Comparison of ENCODE assay signal across 8 cellular contexts in genomic region chr19:36014029-36014924, GRCh38. TPM values are rescaled to one million over a fixed set of nuclear protein-coding genes. Genes with fewer than 3 reads are reported as not detected.
A peak's percentile ranks its signal among the peaks of the same experiment; 100 is the strongest.
DNase-seq lines count a peak whose midpoint lies in the region; ATAC-seq, FAIRE-seq and TF ChIP-seq lines count a peak whose summit lies in the region.

Gene ALKBH6 (minus strand): TSS chr19:36014213. CDS start chr19:36013397, 816 bp downstream.

- H3K36me3 ChIP-seq in pancreas (no peaks in the 10 kb centered on the region), tibial artery (peaks cover 0 to 37% (median 21%) of the 10 kb centered on the region in 3 donors)

- H3K27me3 ChIP-seq in pancreas (no peaks in the 10 kb centered on the region), tibial artery (no peaks in the 10 kb centered on the region)

- FAIRE-seq in pancreas (lab: Jason Lieb, UNC): peak; percentile 98

- H3K4me1 ChIP-seq in pancreas: peaks cover 0 to 4% (median 0%) of the 10 kb centered on the region in 3 donors
- peaks cover 0 to 28% (median 19%) of the 10 kb centered on the region in 4 donors for H3K4me1 ChIP-seq in tibial artery

- H3K4me3 ChIP-seq in GM12864 (ENCODE audit: low read depth, low read length): peak within 1 kb of the TSS; percentile 95
- peak within 1 kb of the TSS; percentile 38 to 62 (median 48) for H3K4me3 ChIP-seq in pancreas
- peak within 1 kb of the TSS; percentile 57 to 79 for H3K4me3 ChIP-seq in tibial artery

- no peaks in the 10 kb centered on the region for H3K9me3 ChIP-seq in pancreas
- H3K9me3 ChIP-seq in tibial artery: no peaks in the 10 kb centered on the region

- TF ChIP-seq CTCF in GM12864 (IDR thresholded peaks at IDR 0.05; ENCODE audit: low read depth, low read length, missing control alignments) (no peak), pancreas (IDR thresholded peaks at IDR 0.05) (no peak), tibial artery (IDR thresholded peaks at IDR 0.05) (no peak)

- intact Hi-C loops in Right ventricle myocardium superior (cut with DNase I) (no loop called here), pancreas (cut with DNase I) (no loop called here), tibial artery (cut with DNase I; ENCODE audit: low total_unique reads) (no loop called here)

- WGBS in pancreas, 2 donors: 2 to 3% methylated on average over 42 of the region's 42 CpGs

- ATAC-seq in HG02759 (IDR thresholded peaks at IDR 0.05; ENCODE audit: unreplicated experiment): peak; percentile 98
- ATAC-seq in Right ventricle myocardium superior (ENCODE audit: poor library complexity): peak; percentile 98
- peak; percentile 96 to 99 (median 98) for ATAC-seq in pancreas

- DNase-seq in GM12864 (ENCODE audit: low read depth) (peak; percentile 95), NCI-H1417 (lab: John Stamatoyannopoulos, UW) (peak; percentile 98 to 100 (median 99)), SW 1271 (lab: John Stamatoyannopoulos, UW) (peak; percentile 93 to 97), Right ventricle myocardium superior (peak; percentile 100), pancreas (peak; percentile 98 to 100 (median 99)), tibial artery (peak; percentile 100)
- peak; percentile 100 for DNase-seq in activated naive CD8-positive, alpha-beta T cell treated with anti-CD3 and anti-CD28 coated beads, Interleukin-2, amount 50 U/mL, for 16 hours (ENCODE audit: low read depth, low spot score)

- peak within 1 kb of the TSS in 2 of 4 donors; percentile 2 to 72 for H3K27ac ChIP-seq in pancreas
- peak within 1 kb of the TSS; percentile 80 to 90 for H3K27ac ChIP-seq in tibial artery

RNA-seq across cellular contexts. Expression of gene ALKBH6, which starts in this region (rescaled TPM):
- total RNA-seq in Right ventricle myocardium superior (9.4 TPM), pancreas (10 to 100 TPM in 1 of 6 donors, 1 to 10 TPM in 5; 2.6 to 10.9 (median 4.9) TPM)
- 10 to 100 TPM; 15.4 to 22.8 TPM for polyA plus RNA-seq in pancreas
